Comparison of ENCODE assay signal across 14 cellular contexts in genomic region chr10:80488539-80489066, GRCh38. TPM values are rescaled to one million over a fixed set of nuclear protein-coding genes. Genes with fewer than 3 reads are reported as not detected.
DNase-seq lines count a peak whose midpoint lies in the region; ATAC-seq, FAIRE-seq and TF ChIP-seq lines count a peak whose summit lies in the region.
"Had no signal": no experiment of that assay in that cellular context is flagged by ENCODE, and none has a peak within 500 bp of the region (broad histone marks: within the 10 kb centered on the region; RNA-seq: fewer than 3 reads in every experiment).

No MANE protein-coding gene starts in this region.

- H3K4me1 Mint-ChIP-seq in CD4-positive, CD25-positive, alpha-beta regulatory T cell, result peaks cover 38 to 98% (median 85%) of the 10 kb centered on the region in 4 donors
- H3K4me1 Mint-ChIP-seq in natural killer cell, result peaks cover 95 to 99% of the 10 kb centered on the region in 2 donors

- FAIRE-seq in GM12878 (lab: Jason Lieb, UNC), result no peak

- intact Hi-C loops in GM12878 (cut with micrococcal nuclease; ENCODE audit: unreplicated experiment) (no loop called here), natural killer cell (cut with micrococcal nuclease) (loop anchor here (1.0 kb wide), 1 partner anchor 10 kb away; no protein-coding TSS in a partner anchor), sigmoid colon (cut with DNase I) (no loop called here)

- H3K79me2 ChIP-seq in GM12878 (ENCODE audit: control insufficient read depth, insufficient read depth, low read length), result peaks cover 25% of the 10 kb centered on the region

- CTCF ChIA-PET in GM12878 (lab: Yijun Ruan, JAX), result interaction anchor here (1.1 kb wide), 3 partner anchors 17 to 44 kb away, joined by 3 read pairs; no protein-coding TSS in a partner anchor

- H3K36me3 Mint-ChIP-seq in CD4-positive, CD25-positive, alpha-beta regulatory T cell, result peaks cover 45% of the 10 kb centered on the region
- H3K36me3 Mint-ChIP-seq in natural killer cell, result peaks cover 10% of the 10 kb centered on the region

- no peak overlapping the region for H3K9ac ChIP-seq in GM12878 (ENCODE audit: control insufficient read depth, insufficient read depth, low read length)

- H3K36me3 ChIP-seq in CD4-positive, CD25-positive, alpha-beta regulatory T cell (ENCODE audit: control insufficient read depth, insufficient read depth, low read length), result peaks cover 29% of the 10 kb centered on the region
- H3K36me3 ChIP-seq in GM12878 (ENCODE audit: control insufficient read depth in 2 of 2, insufficient read depth in 2 of 2, low read length in 1 of 2) (peaks cover 5 to 16% of the 10 kb centered on the region in 2 experiments; a peak in 2 of 4 replicates), sigmoid colon (peaks cover 0 to 18% (median 0%) of the 10 kb centered on the region in 4 donors), HAP-1 (replicated peaks) (no peaks in the 10 kb centered on the region)

- no peaks in the 10 kb centered on the region for H3K27me3 Mint-ChIP-seq in CD4-positive, CD25-positive, alpha-beta regulatory T cell
- H3K27me3 Mint-ChIP-seq in natural killer cell (ENCODE audit: low read depth in 2 of 2), result no peaks in the 10 kb centered on the region

- TF ChIP-seq RAD21 in GM12878 (IDR thresholded peaks at IDR 0.05; ENCODE audit: insufficient read depth, low read depth, low read length), result no peak

- peak overlapping the region; percentile 61 to 98 (median 97) for H3K27ac Mint-ChIP-seq in CD4-positive, CD25-positive, alpha-beta regulatory T cell
- peak overlapping the region; percentile 75 to 89 for H3K27ac Mint-ChIP-seq in natural killer cell

- H3K27ac ChIP-seq in CD4-positive, CD25-positive, alpha-beta regulatory T cell (ENCODE audit: insufficient read depth, low read length, poor library complexity, severe bottlenecking), result peak overlapping the region; percentile 81
- H3K27ac ChIP-seq in GM12878 (ENCODE audit: control insufficient read depth, insufficient read depth) (no peak overlapping the region), sigmoid colon (no peak overlapping the region)
- H3K27ac ChIP-seq: WERI-Rb-1 had no signal

- no peak for DNase-seq in CD4-positive, CD25-positive, alpha-beta regulatory T cell
- DNase-seq in M059J (ENCODE audit: low read depth), result peak; percentile 42
- no peak for DNase-seq in GM12878 (ENCODE audit: low read depth, low spot score)
- no peak for DNase-seq in natural killer cell
- no peak for DNase-seq in sigmoid colon
- DNase-seq in HAP-1 (ENCODE audit: low spot score in 2 of 2), result no peak
- no peak for DNase-seq in SHP77 (lab: John Stamatoyannopoulos, UW)
- DNase-seq: amniotic stem cell, Caco-2, NCI-H1436 treated with DMSO at 0.1 percent for 48 hours, NCI-H69, SHP77 treated with DMSO at 0.1 percent for 48 hours, WERI-Rb-1 had no signal

- WGBS in GM12878 (ENCODE audit: insufficient coverage, insufficient replicate concordance, low lambda C conversion rate, missing lambda C conversion rate), result 83% methylated on average over 6 of the region's 6 CpGs
- WGBS in sigmoid colon, 2 donors, result 84 to 85% methylated on average over 6 of the region's 6 CpGs

- in situ Hi-C loops in GM12878 (cut with MboI) (no loop called here), HAP-1 (cut with MboI; ENCODE audit: low sequenced_read_pairs) (no loop called here)

- H3K4me3 ChIP-seq in CD4-positive, CD25-positive, alpha-beta regulatory T cell (ENCODE audit: low read depth, low read length), result peak overlapping the region; percentile 77
- H3K4me3 ChIP-seq in GM12878 (no peak overlapping the region), sigmoid colon (no peak overlapping the region), HAP-1 (no peak overlapping the region)

- H3K4me1 ChIP-seq in CD4-positive, CD25-positive, alpha-beta regulatory T cell (ENCODE audit: control insufficient read depth, insufficient read depth, low read length, poor library complexity, severe bottlenecking), result peaks cover 96% of the 10 kb centered on the region
- H3K4me1 ChIP-seq in GM12878 (ENCODE audit: control insufficient read depth, insufficient read depth, low read length) (peaks cover 20% of the 10 kb centered on the region), sigmoid colon (peaks cover 0 to 50% (median 31%) of the 10 kb centered on the region in 4 donors), HAP-1 (peaks cover 10% of the 10 kb centered on the region)

- no peaks in the 10 kb centered on the region for H4K20me1 ChIP-seq in GM12878 (ENCODE audit: control insufficient read depth, insufficient read depth)

- RAD21 ChIA-PET in GM12878 (lab: Charles Lee; ENCODE audit: unreplicated experiment), result interaction anchor here (0.9 to 1.1 kb wide), 2 partner anchors 16 to 17 kb away, joined by 3 read pairs; no protein-coding TSS in a partner anchor

- H3K27me3 ChIP-seq in CD4-positive, CD25-positive, alpha-beta regulatory T cell (ENCODE audit: control insufficient read depth, insufficient read depth, low read length), result no peaks in the 10 kb centered on the region
- H3K27me3 ChIP-seq in GM12878 (replicated peaks in 1 of 2; ENCODE audit: control insufficient read depth in 2 of 2, insufficient read depth in 2 of 2, low read length in 1 of 2), result no peaks in the 10 kb centered on the region
- no peaks in the 10 kb centered on the region for H3K27me3 ChIP-seq in sigmoid colon
- H3K27me3 ChIP-seq in HAP-1 (ENCODE audit: low read depth), result no peaks in the 10 kb centered on the region

- SMC1A ChIA-PET in GM12878 (lab: Charles Lee; ENCODE audit: uncharacterized antibody, unreplicated experiment), result interaction anchor here (0.6 to 2.0 kb wide), 3 partner anchors 13 to 54 kb away, joined by 3 to 6 read pairs (median 3); no protein-coding TSS in a partner anchor

- ATAC-seq in CD4-positive, CD25-positive, alpha-beta regulatory T cell (ENCODE audit: low read depth in 2 of 2), result no peak
- ATAC-seq in GM12878 (no peak), natural killer cell (no peak)

- peaks cover 0 to 2% (median 0%) of the 10 kb centered on the region in 7 donors for H3K9me3 Mint-ChIP-seq in CD4-positive, CD25-positive, alpha-beta regulatory T cell
- H3K9me3 Mint-ChIP-seq in natural killer cell, result no peaks in the 10 kb centered on the region

- no peaks in the 10 kb centered on the region for H3K9me3 ChIP-seq in CD4-positive, CD25-positive, alpha-beta regulatory T cell (ENCODE audit: control insufficient read depth in 2 of 2, low read length in 2 of 2)
- no peaks in the 10 kb centered on the region for H3K9me3 ChIP-seq in GM12878 (replicated peaks; ENCODE audit: control insufficient read depth, insufficient read depth, low read length)
- no peaks in the 10 kb centered on the region for H3K9me3 ChIP-seq in sigmoid colon
- H3K9me3 ChIP-seq in HAP-1, result no peaks in the 10 kb centered on the region
- H3K9me3 ChIP-seq: Caco-2 had no signal

- no peak overlapping the region for H2AFZ ChIP-seq in GM12878 (ENCODE audit: control insufficient read depth, low read depth, low read length)

- TF ChIP-seq POLR2A in GM12878 (IDR thresholded peaks at IDR 0.05; ENCODE audit: low read depth, low read length) (no peak), sigmoid colon (IDR thresholded peaks at IDR 0.05) (no peak)

- TF ChIP-seq CTCF in GM12878 (IDR thresholded peaks at IDR 0.05 in 2 of 3, conservative IDR thresholded peaks at IDR 0.05 in 1 of 3; ENCODE audit: control insufficient read depth in 2 of 3, extremely low read depth in 1 of 3, insufficient read depth in 1 of 3, low read depth in 3 of 3, low read length in 3 of 3) (no peak), natural killer cell (IDR thresholded peaks at IDR 0.05) (no peak), sigmoid colon (IDR thresholded peaks at IDR 0.05) (no peak)

- POLR2A ChIA-PET in GM12878 (lab: Charles Lee), result interaction anchor here (1.9 kb wide), 1 partner anchor 16 kb away, joined by 10 read pairs; no protein-coding TSS in a partner anchor

- no TSS peak for BruUV-seq in GM12878 (replicated peaks; lab: Mats Ljungman, UMichigan)

- TF ChIP-seq EP300 in GM12878 (IDR thresholded peaks at IDR 0.05; ENCODE audit: borderline replicate concordance in 1 of 2, control insufficient read depth in 1 of 2, low read depth in 2 of 2, low read length in 2 of 2) (no peak), sigmoid colon (IDR thresholded peaks at IDR 0.05) (no peak)

- no peak overlapping the region for H3K4me2 ChIP-seq in GM12878 (ENCODE audit: control insufficient read depth, insufficient read depth)

- peak overlapping the region; percentile 65 to 91 (median 88) for H3K4me3 Mint-ChIP-seq in CD4-positive, CD25-positive, alpha-beta regulatory T cell
- H3K4me3 Mint-ChIP-seq in natural killer cell, result peak overlapping the region; percentile 82

RNA-seq across cellular contexts. Expression of gene TSPAN14, which starts 34.5 kb away (rescaled TPM):
- total RNA-seq in CD4-positive, CD25-positive, alpha-beta regulatory T cell, result 198 TPM
- polyA plus RNA-seq in CD4-positive, CD25-positive, alpha-beta regulatory T cell, result 100 to 1,000 TPM; 157 to 270 (median 180) TPM
- total RNA-seq in M059J (2014; rRNA removed; shearing (Covaris generic)), result 32.0 and 44.4 TPM in 2 replicates
- total RNA-seq in GM12878 (2013; cell fraction: nucleolus; rRNA removed), result 100 and 110 TPM in 2 replicates
- total RNA-seq in GM12878 (2014; rRNA removed) (12.5 and 13.3 TPM in 2 replicates), GM12878 (2014; rRNA removed; fragmentation: Illumina TruSeq; extraction: Trizol) (8.0 and 8.1 TPM in 2 replicates), GM12878 (2021) (30.0 and 31.7 TPM in 2 replicates), natural killer cell (100 to 1,000 TPM; 126 to 180 (median 173) TPM), sigmoid colon (10 to 100 TPM; 22.0 to 29.9 (median 23.9) TPM)
- polyA plus RNA-seq in GM12878 (2011; ENCODE audit: low read depth), result 7.3 TPM
- polyA plus RNA-seq in GM12878 (2011; rRNA removed) (18.8 and 27.8 TPM in 2 replicates), GM12878 (2014; fragmentation: Illumina TruSeq; extraction: Trizol) (8.6 and 16.9 TPM in 2 replicates), GM12878 (2014; fragmentation: Nextera tagmentation; extraction: Ambion mirVana) (1 to 10 TPM; 2.5 to 2.6 TPM), GM12878 (2014; rRNA removed) (21.1 and 23.3 TPM in 2 replicates), GM12878 (2016; fragmentation: Nextera tagmentation; extraction: Ambion mirVana) (10 to 100 TPM; 19.0 to 22.0 TPM), sigmoid colon (10 to 100 TPM; 12.0 to 67.3 (median 14.1) TPM)
- 31.9 and 34.2 TPM in 2 replicates for polyA plus RNA-seq in GM12878 (2011; cell fraction: cytosol; rRNA removed)
- 45.1 and 52.6 TPM in 2 replicates for polyA plus RNA-seq in GM12878 (2011; cell fraction: nucleus; rRNA removed)
- 11.9 and 19.2 TPM in 2 replicates for polyA plus RNA-seq in GM12878 (2012)
- polyA minus RNA-seq in GM12878 (2011; rRNA and poly(A)+ RNA removed), result 21.3 and 31.5 TPM in 2 replicates
- 8.9 and 10.2 TPM in 2 replicates for polyA minus RNA-seq in GM12878 (2011; cell fraction: cytosol; rRNA and poly(A)+ RNA removed)
- 17.2 and 26.6 TPM in 2 replicates for polyA minus RNA-seq in GM12878 (2011; cell fraction: nucleus; rRNA and poly(A)+ RNA removed)

RNA-seq across cellular contexts. Expression of gene SH2D4B, which starts 49.1 kb away (rescaled TPM):
- total RNA-seq in CD4-positive, CD25-positive, alpha-beta regulatory T cell, result 0.25 TPM
- not detected for polyA plus RNA-seq in CD4-positive, CD25-positive, alpha-beta regulatory T cell
- total RNA-seq in M059J (2014; rRNA removed; shearing (Covaris generic)), result not detected in 2 replicates
- total RNA-seq in GM12878 (2013; cell fraction: nucleolus; rRNA removed), result 1.2 TPM in 2 replicates
- total RNA-seq in GM12878 (2014; rRNA removed) (0.05 and 0.06 TPM in 2 replicates), GM12878 (2014; rRNA removed; fragmentation: Illumina TruSeq; extraction: Trizol) (not detected in 2 replicates), GM12878 (2021) (0.13 and 0.19 TPM in 2 replicates), natural killer cell (under 1 TPM; 0.19 to 0.30 (median 0.27) TPM), sigmoid colon (under 1 TPM in 1 of 4 donors, not detected in 3; 0.33 TPM)
- polyA plus RNA-seq in GM12878 (2011; ENCODE audit: low read depth), result 0.07 TPM
- polyA plus RNA-seq in GM12878 (2011; rRNA removed) (0.14 TPM in 2 replicates), GM12878 (2014; fragmentation: Illumina TruSeq; extraction: Trizol) (not detected in 2 replicates), GM12878 (2014; fragmentation: Nextera tagmentation; extraction: Ambion mirVana) (not detected), GM12878 (2014; rRNA removed) (0.04 TPM in 1 of 2 replicates, not detected in the other), GM12878 (2016; fragmentation: Nextera tagmentation; extraction: Ambion mirVana) (under 1 TPM in 1 of 2 experiments, not detected in 1; 0.21 TPM), sigmoid colon (under 1 TPM in 1 of 3 donors, not detected in 2; 0.06 TPM)
- polyA plus RNA-seq in GM12878 (2011; cell fraction: cytosol; rRNA removed), result 0.08 and 0.09 TPM in 2 replicates
- 0.61 and 0.67 TPM in 2 replicates for polyA plus RNA-seq in GM12878 (2011; cell fraction: nucleus; rRNA removed)
- 0.05 and 0.13 TPM in 2 replicates for polyA plus RNA-seq in GM12878 (2012)
- polyA minus RNA-seq in GM12878 (2011; rRNA and poly(A)+ RNA removed), result 0.29 and 0.52 TPM in 2 replicates
- polyA minus RNA-seq in GM12878 (2011; cell fraction: cytosol; rRNA and poly(A)+ RNA removed), result 0.67 TPM in 1 of 2 replicates, not detected in the other
- 0.85 and 0.86 TPM in 2 replicates for polyA minus RNA-seq in GM12878 (2011; cell fraction: nucleus; rRNA and poly(A)+ RNA removed)
- total RNA-seq: left colon had no signal
